In genomic region chr12:120961604-120962486, GRCh38 we compare ENCODE assay signal across 1 cellular context.
TF ChIP-seq lines count a peak whose summit lies in the region.

No MANE protein-coding gene starts in this region.

TF ChIP-seq in K562, 482 proteins besides CTCF, POLR2A, EP300 and RAD21:
- TF ChIP-seq U2AF2 (optimal IDR thresholded peaks at IDR 0.05; ENCODE audit: low read depth, low read length), result no peak
- 0 out of 2 replicates have a peak, but pooled peaks have one; percentile 6 for TF ChIP-seq MAFG (tag; conservative IDR thresholded peaks at IDR 0.05)
- no peak for TF ChIP-seq KLF10 (CRISPR knock-in tag; IDR thresholded peaks at IDR 0.05)
